Comparison of ENCODE assay signal across 19 cellular contexts in genomic region chr12:47186246-47186645, GRCh38.
DNase-seq lines count a peak whose midpoint lies in the region; ATAC-seq, FAIRE-seq and TF ChIP-seq lines count a peak whose summit lies in the region.
"Had no signal": no experiment of that assay in that cellular context is flagged by ENCODE, and none has a peak within 500 bp of the region (broad histone marks: within the 10 kb centered on the region; RNA-seq: fewer than 3 reads in every experiment).

No MANE protein-coding gene starts in this region.

- no peak for TF ChIP-seq EP300 in A549 (IDR thresholded peaks at IDR 0.05)

- CTCF ChIA-PET in A549 (lab: Yijun Ruan, JAX) = interaction anchor here (2.4 kb wide), 1 partner anchor 18 kb away, joined by 5 read pairs; no protein-coding TSS in a partner anchor
- CTCF ChIA-PET in naive thymus-derived CD4-positive, alpha-beta T cell (lab: Charles Lee) = interaction anchor here (0.6 to 1.0 kb wide), 2 partner anchors 211 to 917 kb away, joined by 3 to 4 read pairs; partner anchors contain the start of gene SLC38A1

- POLR2A ChIA-PET in A549 (lab: Yijun Ruan, JAX) = no interaction called here
- POLR2A ChIA-PET in naive thymus-derived CD4-positive, alpha-beta T cell (lab: Charles Lee) = interaction anchor here (0.6 to 1.5 kb wide), 5 partner anchors 13 to 218 kb away, joined by 3 to 4 read pairs (median 4); no protein-coding TSS in a partner anchor

- H3K4me1 Mint-ChIP-seq in activated naive CD4-positive, alpha-beta T cell treated with anti-CD3 and anti-CD28 coated beads, Interleukin-2, amount 50 U/mL, for 24 hours = peaks cover 89% of the 10 kb centered on the region
- H3K4me1 Mint-ChIP-seq in T-helper 17 cell (peaks cover 45% of the 10 kb centered on the region), immature natural killer cell (peaks cover 48 to 76% of the 10 kb centered on the region in 2 donors)
- H3K4me1 Mint-ChIP-seq in naive thymus-derived CD4-positive, alpha-beta T cell = peaks cover 36 to 87% (median 83%) of the 10 kb centered on the region in 7 donors

- peak overlapping the region; percentile 17 for H3K4me3 Mint-ChIP-seq in activated naive CD4-positive, alpha-beta T cell treated with anti-CD3 and anti-CD28 coated beads, Interleukin-2, amount 50 U/mL, for 24 hours
- H3K4me3 Mint-ChIP-seq in T-helper 17 cell (no peak overlapping the region), immature natural killer cell (no peak overlapping the region)
- H3K4me3 Mint-ChIP-seq in naive thymus-derived CD4-positive, alpha-beta T cell = peak overlapping the region in 1 of 10 donors; percentile 32
- H3K4me3 Mint-ChIP-seq: CD4-positive, alpha-beta memory T cell; H9 had no signal

- H3K27me3 Mint-ChIP-seq in activated naive CD4-positive, alpha-beta T cell treated with anti-CD3 and anti-CD28 coated beads, Interleukin-2, amount 50 U/mL, for 24 hours = no peaks in the 10 kb centered on the region
- H3K27me3 Mint-ChIP-seq in T-helper 17 cell (no peaks in the 10 kb centered on the region), immature natural killer cell (ENCODE audit: low read depth in 3 of 3) (no peaks in the 10 kb centered on the region)
- H3K27me3 Mint-ChIP-seq in naive thymus-derived CD4-positive, alpha-beta T cell = no peaks in the 10 kb centered on the region
- H3K27me3 Mint-ChIP-seq: CD4-positive, alpha-beta memory T cell had no signal

- peaks cover 58% of the 10 kb centered on the region for H3K4me1 ChIP-seq in A549
- H3K4me1 ChIP-seq in naive thymus-derived CD4-positive, alpha-beta T cell (ENCODE audit: control insufficient read depth in 2 of 2, insufficient read depth in 2 of 2, low read length in 2 of 2) = peaks cover 19 to 41% of the 10 kb centered on the region in 2 donors

- H3K27me3 ChIP-seq in naive thymus-derived CD4-positive, alpha-beta T cell (ENCODE audit: control insufficient read depth in 2 of 2, insufficient read depth in 2 of 2, low read length in 2 of 2) = no peaks in the 10 kb centered on the region
- H3K27me3 ChIP-seq: BLaER1 treated with 17β-estradiol and CSF1 and Interleukin-3, amounts not matched to agents 10 nM and 100 nM had no signal

- WGBS in A549 (ENCODE audit: missing lambda C conversion rate) = 90% methylated on average over 2 of the region's 2 CpGs

- H3K4me3 ChIP-seq in A549 = no peak overlapping the region
- no peak overlapping the region for H3K4me3 ChIP-seq in naive thymus-derived CD4-positive, alpha-beta T cell (ENCODE audit: low read length)
- H3K4me3 ChIP-seq: BLaER1 treated with 17β-estradiol and CSF1 and Interleukin-3, amounts not matched to agents 10 nM and 100 nM had no signal

- H3K9me3 ChIP-seq in A549 (no peaks in the 10 kb centered on the region), T-helper 17 cell (ENCODE audit: control insufficient read depth, low read length, poor library complexity, severe bottlenecking) (no peaks in the 10 kb centered on the region)
- no peaks in the 10 kb centered on the region for H3K9me3 ChIP-seq in naive thymus-derived CD4-positive, alpha-beta T cell (ENCODE audit: control insufficient read depth in 2 of 3, low read length in 3 of 3)
- H3K9me3 ChIP-seq: BLaER1 treated with 17β-estradiol and CSF1 and Interleukin-3, amounts not matched to agents 10 nM and 100 nM; Caco-2 had no signal

- in situ Hi-C loops in ACHN (cut with HindIII; ENCODE audit: low pct_ligation_motif_present, low pct_unique_long_range_greater_than_20kb, low sequenced_read_pairs) = no loop called here

- peaks cover 9% of the 10 kb centered on the region for H3K9me3 Mint-ChIP-seq in activated naive CD4-positive, alpha-beta T cell treated with anti-CD3 and anti-CD28 coated beads, Interleukin-2, amount 50 U/mL, for 24 hours
- peaks cover 0 to 4% (median 0%) of the 10 kb centered on the region in 11 donors for H3K9me3 Mint-ChIP-seq in naive thymus-derived CD4-positive, alpha-beta T cell
- peaks cover 0 to 3% (median 0%) of the 10 kb centered on the region in 6 donors for H3K9me3 Mint-ChIP-seq in immature natural killer cell
- H3K9me3 Mint-ChIP-seq: H9 had no signal

- H3K36me3 ChIP-seq in naive thymus-derived CD4-positive, alpha-beta T cell (ENCODE audit: control insufficient read depth in 2 of 3, insufficient read depth in 3 of 3, low read length in 3 of 3) = peaks cover 0 to 4% (median 0%) of the 10 kb centered on the region in 3 experiments
- H3K36me3 ChIP-seq: BLaER1 treated with 17β-estradiol and CSF1 and Interleukin-3, amounts not matched to agents 10 nM and 100 nM had no signal

- TF ChIP-seq RAD21 in A549 (conservative IDR thresholded peaks at IDR 0.05 in 1 of 2, IDR thresholded peaks at IDR 0.05 in 1 of 2) = no peak

- TF ChIP-seq CTCF in A549 (IDR thresholded peaks at IDR 0.05) = no peak

- ATAC-seq in A549 (no peak), T-helper 17 cell (no peak), HG03469 (IDR thresholded peaks at IDR 0.05; ENCODE audit: unreplicated experiment) (no peak)
- ATAC-seq in naive thymus-derived CD4-positive, alpha-beta T cell = no peak

- peak overlapping the region; percentile 72 for H3K27ac Mint-ChIP-seq in activated naive CD4-positive, alpha-beta T cell treated with anti-CD3 and anti-CD28 coated beads, Interleukin-2, amount 50 U/mL, for 24 hours
- H3K27ac Mint-ChIP-seq in T-helper 17 cell (peak overlapping the region; percentile 24), immature natural killer cell (peak overlapping the region in 3 of 6 donors; percentile 25 to 57 (median 29))
- H3K27ac Mint-ChIP-seq in naive thymus-derived CD4-positive, alpha-beta T cell = peak overlapping the region in 6 of 9 donors; percentile 1 to 96 (median 13)
- H3K27ac Mint-ChIP-seq: H9 had no signal

- intact Hi-C loops in naive thymus-derived CD4-positive, alpha-beta T cell (cut with micrococcal nuclease) = no loop called here

- no peak for FAIRE-seq in A549 (lab: Jason Lieb, UNC)
- FAIRE-seq: GM12892, GM19239 had no signal

- peak overlapping the region; percentile 10 to 54; a peak in 3 of 6 replicates for H3K27ac ChIP-seq in A549
- no peak overlapping the region for H3K27ac ChIP-seq in naive thymus-derived CD4-positive, alpha-beta T cell (ENCODE audit: low read depth, low read length)
- H3K27ac ChIP-seq: 22Rv1; BLaER1 treated with 17β-estradiol and CSF1 and Interleukin-3, amounts not matched to agents 10 nM and 100 nM; HL-60 had no signal

- no peak for TF ChIP-seq POLR2A in A549 (IDR thresholded peaks at IDR 0.05; ENCODE audit: low read length)

- DNase-seq in activated naive CD4-positive, alpha-beta T cell treated with anti-CD3 and anti-CD28 coated beads, Interleukin-2, amount 50 U/mL, for 16 hours = no peak
- DNase-seq in A549 (ENCODE audit: low read depth in 1 of 2, low spot score in 1 of 2) = no peak
- no peak for DNase-seq in T-helper 17 cell
- DNase-seq in naive thymus-derived CD4-positive, alpha-beta T cell = no peak
- no peak for DNase-seq in immature natural killer cell
- no peak for DNase-seq in ACHN
- DNase-seq: Caco-2; CD4-positive, alpha-beta memory T cell; DND-41; GDM1; GOT3; H9 had no signal

- no peak overlapping the region for H3K4me2 ChIP-seq in A549
- H3K4me2 ChIP-seq: BLaER1 treated with 17β-estradiol and CSF1 and Interleukin-3, amounts not matched to agents 10 nM and 100 nM had no signal

- peaks cover 38% of the 10 kb centered on the region for H3K36me3 Mint-ChIP-seq in activated naive CD4-positive, alpha-beta T cell treated with anti-CD3 and anti-CD28 coated beads, Interleukin-2, amount 50 U/mL, for 24 hours
- H3K36me3 Mint-ChIP-seq in T-helper 17 cell (ENCODE audit: low read depth) (peaks cover 12% of the 10 kb centered on the region), immature natural killer cell (peaks cover 26 to 33% (median 28%) of the 10 kb centered on the region in 3 donors)
- H3K36me3 Mint-ChIP-seq in naive thymus-derived CD4-positive, alpha-beta T cell = peaks cover 14 to 63% (median 44%) of the 10 kb centered on the region in 5 donors

TF ChIP-seq in A549, 52 proteins besides CTCF, POLR2A, EP300 and RAD21:
- no peak for TF ChIP-seq CHD2 (IDR thresholded peaks at IDR 0.05; ENCODE audit: low read length, partially characterized antibody)
- TF ChIP-seq CEBPB (IDR thresholded peaks at IDR 0.05) = no peak
- TF ChIP-seq NFE2L2 (conservative IDR thresholded peaks at IDR 0.05; ENCODE audit: low read length) = no peak
- no peak for TF ChIP-seq MAZ (IDR thresholded peaks at IDR 0.05; ENCODE audit: borderline replicate concordance, low read depth, low read length)
- TF ChIP-seq FOSL2 (IDR thresholded peaks at IDR 0.05) = no peak
- TF ChIP-seq FOSL2 (CRISPR knock-in tag; IDR thresholded peaks at IDR 0.05) = no peak
- TF ChIP-seq JUNB (IDR thresholded peaks at IDR 0.05) = no peak
- no peak for TF ChIP-seq REST (IDR thresholded peaks at IDR 0.05)
- TF ChIP-seq HOXB13 (CRISPR knock-in tag; IDR thresholded peaks at IDR 0.05; ENCODE audit: low read depth) = no peak
- no peak for TF ChIP-seq HOXB5 (CRISPR knock-in tag; IDR thresholded peaks at IDR 0.05)
